In genomic region chr11:45788887-45789286, GRCh38 we compare ENCODE assay signal across 28 cellular contexts.
"Had no signal": no experiment of that assay in that cellular context is flagged by ENCODE, and none has a peak within 500 bp of the region (broad histone marks: within the 10 kb centered on the region; RNA-seq: fewer than 3 reads in every experiment).

No MANE protein-coding gene starts in this region.

- FAIRE-seq: colon, endometrium, endothelial cell of umbilical vein, frontal cortex had no signal

- H3K9me3 ChIP-seq: colonic mucosa, gastrocnemius medialis had no signal

- H3K4me1 ChIP-seq: colonic mucosa, esophagus muscularis mucosa, esophagus squamous epithelium, foreskin keratinocyte, gastrocnemius medialis, gastroesophageal sphincter, heart left ventricle, heart right ventricle had no signal

- DNase-seq: colonic mucosa; cortex of kidney; dermis blood vessel endothelial cell; dorsolateral prefrontal cortex; effector CD4-positive, alpha-beta T cell; effector CD8-positive, alpha-beta T cell; effector memory CD4-positive, alpha-beta T cell; effector memory CD8-positive, alpha-beta T cell; endodermal cell; erythroblast; esophagus squamous epithelium; foreskin fibroblast; foreskin keratinocyte; foreskin melanocyte; gastrocnemius medialis; glutamatergic neuron; head of caudate nucleus; heart left ventricle; heart right ventricle had no signal

- H3K4me3 ChIP-seq: colonic mucosa, coronary artery, dorsolateral prefrontal cortex, esophagus muscularis mucosa, esophagus squamous epithelium, gastrocnemius medialis, gastroesophageal sphincter, heart left ventricle, heart right ventricle had no signal

- H3K27ac ChIP-seq: colonic mucosa, coronary artery, dorsolateral prefrontal cortex, epithelial cell of prostate, esophagus muscularis mucosa, esophagus squamous epithelium, foreskin keratinocyte, gastrocnemius medialis, gastroesophageal sphincter, heart left ventricle, heart right ventricle had no signal

- H3K36me3 ChIP-seq: colonic mucosa, esophagus muscularis mucosa, esophagus squamous epithelium, gastrocnemius medialis, gastroesophageal sphincter, heart left ventricle, heart right ventricle had no signal

- ATAC-seq: effector memory CD8-positive, alpha-beta T cell; esophagus mucosa; foreskin keratinocyte; gastrocnemius medialis; gastroesophageal sphincter; heart left ventricle; heart right ventricle had no signal

- H3K27me3 ChIP-seq: colonic mucosa had no signal
